18 cellular contexts compared by ENCODE assay signal in the genomic region with DNA sequence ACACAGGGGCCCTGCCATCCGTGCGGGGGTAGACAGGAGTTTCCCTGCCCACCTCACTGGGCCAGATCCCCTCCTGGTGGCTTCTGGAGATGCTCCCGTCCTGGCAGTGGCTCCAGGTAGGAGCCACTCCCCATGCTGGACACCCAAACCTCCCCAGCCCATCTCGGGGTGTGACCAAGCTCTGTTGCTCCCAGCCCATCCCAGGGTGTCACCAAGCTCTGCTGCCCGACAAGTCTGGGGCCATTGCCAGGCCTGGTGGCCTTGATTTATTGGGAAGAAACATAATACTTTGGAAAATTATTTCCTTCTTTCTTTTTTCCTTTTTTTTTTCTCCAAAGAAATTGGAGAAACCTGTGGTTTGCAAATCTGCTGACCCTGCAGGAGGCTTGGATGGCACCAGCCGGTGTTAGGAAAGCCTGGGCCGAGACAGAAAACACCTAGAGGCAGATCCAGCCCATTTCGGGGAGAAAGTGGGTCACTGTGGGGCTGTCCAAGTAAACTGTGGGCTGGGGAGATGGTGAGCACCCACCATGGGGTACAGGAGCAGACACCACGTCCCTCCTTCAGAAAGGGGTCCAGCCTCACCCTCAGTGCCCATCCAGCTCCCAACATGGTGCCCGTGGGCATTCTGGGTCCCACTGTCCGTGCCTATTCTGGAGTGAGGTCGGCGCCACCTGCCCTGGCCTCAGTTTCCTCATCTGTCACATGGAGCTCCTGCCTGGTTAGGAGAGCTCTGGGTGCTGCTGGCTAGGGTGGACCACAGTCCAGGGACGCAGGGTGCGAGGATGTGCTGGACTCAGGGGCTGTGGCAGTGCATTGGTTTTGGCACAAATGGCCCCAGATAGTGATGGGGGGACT. TPM values are rescaled to one million over a fixed set of nuclear protein-coding genes. Genes with fewer than 3 reads are reported as not detected.
"Had no signal": no experiment of that assay in that cellular context is flagged by ENCODE, and none has a peak within 500 bp of the region (broad histone marks: within the 10 kb centered on the region; RNA-seq: fewer than 3 reads in every experiment).

No MANE protein-coding gene starts in this region.

- H3K9me3 Mint-ChIP-seq: activated naive CD8-positive, alpha-beta T cell treated with anti-CD3 and anti-CD28 coated beads, Interleukin-2, amount 50 U/mL, for 24 hours; activated T-helper 1 cell treated with anti-CD3 and anti-CD28 coated beads, Interleukin-12 subunit alpha, Interleukin-12 subunit beta, Interleukin-2, Interleukin-4 antibody, amounts not matched to agents 30 ng/mL and 10 ng/mL and 1 ng/mL, durations not matched to agents 14 hours and 24 hours and 36 hours; naive thymus-derived CD8-positive, alpha-beta T cell had no signal

- ATAC-seq: activated CD4-positive, CD25-positive, alpha-beta regulatory T cell treated with anti-CD3 and anti-CD28 coated beads, Interleukin-2, amount 50 U/mL, for 24 hours; activated naive CD8-positive, alpha-beta T cell treated with anti-CD3 and anti-CD28 coated beads, Interleukin-2, amount 50 U/mL, for 24 hours; gastrocnemius medialis; left colon; naive thymus-derived CD8-positive, alpha-beta T cell; stimulated activated naive CD8-positive, alpha-beta T cell treated with anti-CD3 and anti-CD28 coated beads, Interleukin-15, Interleukin-2, amounts not matched to agents 100 U/mL and 50 U/mL, for 24 hours had no signal

- FAIRE-seq: astrocyte, bronchial epithelial cell, islet of Langerhans, small intestine had no signal

- H3K9me3 ChIP-seq: gastrocnemius medialis, upper lobe of left lung had no signal

- H3K27ac ChIP-seq: gastrocnemius medialis, upper lobe of left lung had no signal

- H3K4me1 Mint-ChIP-seq: activated naive CD8-positive, alpha-beta T cell treated with anti-CD3 and anti-CD28 coated beads, Interleukin-2, amount 50 U/mL, for 24 hours had no signal

- H3K27ac Mint-ChIP-seq: activated naive CD8-positive, alpha-beta T cell treated with anti-CD3 and anti-CD28 coated beads, Interleukin-2, amount 50 U/mL, for 24 hours; activated T-helper 1 cell treated with anti-CD3 and anti-CD28 coated beads, Interleukin-12 subunit alpha, Interleukin-12 subunit beta, Interleukin-2, Interleukin-4 antibody, amounts not matched to agents 30 ng/mL and 10 ng/mL and 1 ng/mL, durations not matched to agents 14 hours and 24 hours and 36 hours had no signal

- H3K36me3 Mint-ChIP-seq: naive thymus-derived CD8-positive, alpha-beta T cell had no signal

- H3K4me1 ChIP-seq: gastrocnemius medialis, upper lobe of left lung had no signal

- DNase-seq: activated CD4-positive, alpha-beta T cell treated with anti-CD3 and anti-CD28 coated beads, Interleukin-2, amount 50 U/mL, for 1 hour; activated CD8-positive, alpha-beta memory T cell treated with anti-CD3 and anti-CD28 coated beads for 24 hours; activated naive CD4-positive, alpha-beta T cell; activated naive CD8-positive, alpha-beta T cell treated with anti-CD3 and anti-CD28 coated beads, Interleukin-2, amount 50 U/mL, for 24 hours; erythroblast; gastrocnemius medialis; left colon; retina; small intestine; stimulated activated naive CD8-positive, alpha-beta T cell treated with anti-CD3 and anti-CD28 coated beads, Interleukin-15, Interleukin-2, amounts not matched to agents 100 U/mL and 50 U/mL, for 24 hours; upper lobe of left lung had no signal

- H3K4me3 ChIP-seq: gastrocnemius medialis, upper lobe of left lung had no signal

- H3K4me3 Mint-ChIP-seq: activated naive CD8-positive, alpha-beta T cell treated with anti-CD3 and anti-CD28 coated beads, Interleukin-2, amount 50 U/mL, for 24 hours; activated T-helper 1 cell treated with anti-CD3 and anti-CD28 coated beads, Interleukin-12 subunit alpha, Interleukin-12 subunit beta, Interleukin-2, Interleukin-4 antibody, amounts not matched to agents 30 ng/mL and 10 ng/mL and 1 ng/mL, durations not matched to agents 14 hours and 24 hours and 36 hours; naive thymus-derived CD8-positive, alpha-beta T cell had no signal

- H3K36me3 ChIP-seq: gastrocnemius medialis, upper lobe of left lung had no signal

RNA-seq across cellular contexts. Expression of a gene that starts 59.4 kb away (rescaled TPM):
- total RNA-seq: activated T-helper 1 cell treated with anti-CD3 and anti-CD28 coated beads, Interleukin-12 subunit alpha, Interleukin-12 subunit beta, Interleukin-2, Interleukin-4 antibody, amounts not matched to agents 30 ng/mL and 10 ng/mL and 1 ng/mL, durations not matched to agents 14 hours and 24 hours and 36 hours; mononuclear cell; naive thymus-derived CD8-positive, alpha-beta T cell had no signal
- polyA plus RNA-seq: naive thymus-derived CD8-positive, alpha-beta T cell had no signal
